ENCODE assay signal across 1 cellular context in genomic region chr19:10646781-10647180, GRCh38.
TF ChIP-seq lines count a peak whose summit lies in the region.

No MANE protein-coding gene starts in this region.

TF ChIP-seq in HepG2, 621 proteins besides CTCF, POLR2A, EP300 and RAD21:
- no peak for TF ChIP-seq ZNF224 (CRISPR knock-in tag; IDR thresholded peaks at IDR 0.05)
- TF ChIP-seq AGO2 (optimal IDR thresholded peaks at IDR 0.05; ENCODE audit: low read depth, low read length), result no peak
- 0 out of 2 replicates have a peak, but pooled peaks have one; percentile 18 for TF ChIP-seq ZBTB38 (CRISPR knock-in tag; IDR thresholded peaks at IDR 0.05)
- TF ChIP-seq RBM39 (IDR thresholded peaks at IDR 0.05; ENCODE audit: low read depth, low read length, poor library complexity, severe bottlenecking), result no peak
- TF ChIP-seq MAZ (IDR thresholded peaks at IDR 0.05; ENCODE audit: borderline replicate concordance, low read depth, low read length), result no peak
- no peak for TF ChIP-seq MAZ (CRISPR knock-in tag; IDR thresholded peaks at IDR 0.05; ENCODE audit: low read depth)
TF ChIP-seq in HepG2: peak in this region for 1.
